8 cellular contexts compared by ENCODE assay signal in the genomic region with DNA sequence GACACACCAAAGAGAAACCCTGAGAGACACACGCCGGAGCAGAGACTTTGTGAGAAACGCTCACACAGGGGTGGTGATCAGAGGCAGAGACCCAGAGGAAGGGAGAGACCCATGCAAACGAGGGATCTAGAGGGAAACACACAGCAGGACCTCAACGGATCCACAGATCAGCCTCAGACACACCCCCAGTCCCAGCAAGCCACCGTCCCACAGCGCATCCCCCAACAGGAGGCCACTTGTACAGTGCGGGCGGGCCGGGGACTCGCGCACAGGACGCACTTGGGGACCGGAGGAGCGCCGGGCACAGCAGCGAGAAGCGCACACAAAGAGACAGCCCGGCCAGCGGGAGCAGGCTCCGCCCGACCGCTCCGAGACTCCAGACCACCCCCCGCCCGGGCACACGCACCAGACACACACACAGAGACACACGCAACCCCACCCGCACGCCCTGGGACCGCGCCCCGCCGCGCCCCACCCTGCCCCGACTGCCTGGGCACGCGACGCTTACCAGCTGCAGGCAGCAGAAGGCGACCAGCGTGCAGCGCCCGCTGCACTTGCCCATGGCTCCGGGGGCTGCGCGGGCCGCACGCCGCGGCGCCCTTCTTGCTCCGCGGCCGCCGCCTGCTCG. TPM values are rescaled to one million over a fixed set of nuclear protein-coding genes. Genes with fewer than 3 reads are reported as not detected.
A peak's percentile ranks its signal among the peaks of the same experiment; 100 is the strongest.
DNase-seq lines count a peak whose midpoint lies in the region; ATAC-seq, FAIRE-seq and TF ChIP-seq lines count a peak whose summit lies in the region.

No MANE protein-coding gene starts in this region.

- DNase-seq in NCI-H345 (lab: John Stamatoyannopoulos, UW): peak; percentile 19
- no peak for DNase-seq in NCI-H345 treated with DMSO at 0.1 percent for 48 hours (lab: John Stamatoyannopoulos, UW; ENCODE audit: unreplicated experiment)
- DNase-seq in Panc1 (ENCODE audit: low read depth, low spot score): no peak
- DNase-seq in esophagus squamous epithelium (lab: John Stamatoyannopoulos, UW): no peak
- DNase-seq in pancreas: peak in 2 of 6 donors; percentile 58 to 61
- DNase-seq in effector CD8-positive, alpha-beta T cell (lab: John Stamatoyannopoulos, UW): no peak

- no peak overlapping the region for H3K27ac ChIP-seq in Panc1 (ENCODE audit: low read length)
- no peak overlapping the region for H3K27ac ChIP-seq in esophagus squamous epithelium
- no peak overlapping the region for H3K27ac ChIP-seq in pancreas

- H3K4me1 ChIP-seq in Panc1 (ENCODE audit: control insufficient read depth, insufficient read depth, low read length) (no peaks in the 10 kb centered on the region), esophagus squamous epithelium (peaks cover 0 to 17% (median 9%) of the 10 kb centered on the region in 3 donors), pancreas (no peaks in the 10 kb centered on the region)

- peak; percentile 79 for ATAC-seq in Panc1
- peak; percentile 26 to 47 (median 34) for ATAC-seq in pancreas
- no peak for ATAC-seq in HG02798 (IDR thresholded peaks at IDR 0.05; ENCODE audit: poor library complexity, unreplicated experiment)
- no peak for ATAC-seq in HG03521 (IDR thresholded peaks at IDR 0.05; ENCODE audit: unreplicated experiment)

- H3K27me3 ChIP-seq in Panc1 (ENCODE audit: control insufficient read depth, insufficient read depth, low read length) (peaks cover 14% of the 10 kb centered on the region), esophagus squamous epithelium (peaks cover 0 to 88% (median 14%) of the 10 kb centered on the region in 4 donors), pancreas (no peaks in the 10 kb centered on the region)

- TF ChIP-seq POLR2A in esophagus squamous epithelium (IDR thresholded peaks at IDR 0.05): no peak

- no peaks in the 10 kb centered on the region for H3K9me3 ChIP-seq in Panc1 (ENCODE audit: control insufficient read depth, insufficient read depth, low read depth, low read length)
- no peaks in the 10 kb centered on the region for H3K9me3 ChIP-seq in esophagus squamous epithelium
- H3K9me3 ChIP-seq in pancreas: no peaks in the 10 kb centered on the region

- FAIRE-seq in pancreas (lab: Jason Lieb, UNC): no peak

- WGBS in esophagus squamous epithelium, 2 donors: 0 to 2% methylated on average over 3 to 4 of the region's 56 CpGs
- 1 to 2% methylated on average over 34 to 56 of the region's 56 CpGs for WGBS in pancreas, 2 donors

- H3K4me3 ChIP-seq in Panc1 (ENCODE audit: low read depth in 2 of 2, low read length in 2 of 2) (peak overlapping the region; percentile 33 to 41), esophagus squamous epithelium (peak overlapping the region in 3 of 4 donors; percentile 23 to 59 (median 40)), pancreas (peak overlapping the region in 2 of 4 donors; percentile 23 to 39)

- POLR2A ChIA-PET in Panc1 (lab: Charles Lee): no interaction called here

- H3K36me3 ChIP-seq in Panc1 (ENCODE audit: control insufficient read depth, insufficient read depth, low read length) (no peaks in the 10 kb centered on the region), esophagus squamous epithelium (no peaks in the 10 kb centered on the region), pancreas (no peaks in the 10 kb centered on the region)

- in situ Hi-C loops in Panc1 (cut with HindIII; ENCODE audit: low pct_unique_long_range_greater_than_20kb, low sequenced_read_pairs): no loop called here

- no peak for TF ChIP-seq CTCF in Panc1 (IDR thresholded peaks at IDR 0.05)
- TF ChIP-seq CTCF in esophagus squamous epithelium (IDR thresholded peaks at IDR 0.05): no peak
- TF ChIP-seq CTCF in pancreas (IDR thresholded peaks at IDR 0.05): no peak

- intact Hi-C loops in Panc1 (cut with micrococcal nuclease; ENCODE audit: unreplicated experiment) (loop anchor here (10.0 kb wide), 1 partner anchor 54 kb away; no protein-coding TSS in a partner anchor), esophagus squamous epithelium (cut with DNase I) (no loop called here), pancreas (cut with DNase I) (no loop called here)

- CTCF ChIA-PET in Panc1 (lab: Charles Lee): no interaction called here

- BruUV-seq in Panc1 (replicated peaks; lab: Mats Ljungman, UMichigan): no TSS peak

RNA-seq across cellular contexts. Expression of a gene that starts 0.6 kb away (rescaled TPM):
- total RNA-seq in Panc1 (2021; ENCODE audit: unreplicated experiment) (1.7 TPM), esophagus squamous epithelium (under 1 TPM in 3 of 4 donors, not detected in 1; 0.09 to 0.30 (median 0.12) TPM), pancreas (under 1 TPM in 4 of 6 donors, not detected in 2; 0.12 to 0.23 (median 0.15) TPM)
- 2.5 TPM for polyA plus RNA-seq in Panc1 (2012; ENCODE audit: insufficient read length)
- under 1 TPM; 0.27 to 0.73 TPM for polyA plus RNA-seq in pancreas

RNA-seq across cellular contexts. Expression of a gene that starts 57.5 kb away (rescaled TPM):
- 99.3 TPM for total RNA-seq in Panc1 (2021; ENCODE audit: unreplicated experiment)
- polyA plus RNA-seq in Panc1 (2012; ENCODE audit: insufficient read length): 62.0 TPM
- 10 to 100 TPM; 24.3 to 54.7 (median 51.3) TPM for total RNA-seq in esophagus squamous epithelium
- 10 to 100 TPM in 5 of 6 donors, 1 to 10 TPM in 1; 9.4 to 17.3 (median 15.5) TPM for total RNA-seq in pancreas
- 10 to 100 TPM in 1 of 2 donors, 1 to 10 TPM in 1; 8.7 to 20.5 TPM for polyA plus RNA-seq in pancreas

RNA-seq across cellular contexts. Expression of a gene that starts 57.7 kb away (rescaled TPM):
- total RNA-seq in Panc1 (2021; ENCODE audit: unreplicated experiment): 30.6 TPM
- 24.3 TPM for polyA plus RNA-seq in Panc1 (2012; ENCODE audit: insufficient read length)
- total RNA-seq in esophagus squamous epithelium: 10 to 100 TPM; 11.5 to 22.5 (median 18.6) TPM
- 10 to 100 TPM in 1 of 6 donors, 1 to 10 TPM in 5; 5.6 to 11.4 (median 8.2) TPM for total RNA-seq in pancreas
- polyA plus RNA-seq in pancreas: 10 to 100 TPM; 11.1 to 20.3 TPM

Comparison
In these comparisons a context has a peak if more than half of its experiments do, and no peak if none do; other contexts are left out.
1. ATAC-seq: peak in Panc1 (single experiment) and pancreas (4 of 4); none in HG02798 (single experiment) and HG03521 (single experiment).